Comparison of ENCODE assay signal across 23 cellular contexts in genomic region chr1:245434285-245434684, GRCh38.
DNase-seq lines count a peak whose midpoint lies in the region; ATAC-seq and TF ChIP-seq lines count a peak whose summit lies in the region.
"Had no signal": no experiment of that assay in that cellular context is flagged by ENCODE, and none has a peak within 500 bp of the region (broad histone marks: within the 10 kb centered on the region; RNA-seq: fewer than 3 reads in every experiment).

No MANE protein-coding gene starts in this region.

- no peak overlapping the region for H3K9ac ChIP-seq in endodermal cell (ENCODE audit: extremely low read depth, low read length, poor library complexity, severe bottlenecking)

- H3K36me3 ChIP-seq in BJ (ENCODE audit: control insufficient read depth, insufficient read depth, low read length), result 0 out of 2 replicates have a peak, but pooled peaks cover 3% of the 10 kb centered on the region
- H3K36me3 ChIP-seq in endodermal cell (ENCODE audit: control insufficient read depth, insufficient read depth, low read length), result peaks cover 8% of the 10 kb centered on the region
- H3K36me3 ChIP-seq: ascending aorta had no signal

- no peaks in the 10 kb centered on the region for H3K9me3 Mint-ChIP-seq in endodermal cell
- H3K9me3 Mint-ChIP-seq: activated B cell treated with CpG ODN at 0.5 μM for 24 hours; T-helper 1 cell treated with Interleukin-12 subunit alpha and Interleukin-12 subunit beta and Interleukin-4 antibody, amounts not matched to agents 30 μg/mL and 1 μg/mL, for 36 hours had no signal

- H3K4me1 ChIP-seq in endodermal cell (ENCODE audit: control insufficient read depth, insufficient read depth, low read length), result no peaks in the 10 kb centered on the region
- H3K4me1 ChIP-seq: ascending aorta, foreskin keratinocyte, psoas muscle, testis had no signal

- 93% methylated on average over 1 of the region's 1 CpG; no CpG with 5 or more reads in 1 of the 2 experiments for WGBS in endodermal cell (ENCODE audit: insufficient coverage in 1 of 2, insufficient read length in 1 of 2), 2 experiments

- TF ChIP-seq CTCF in BJ (IDR thresholded peaks at IDR 0.05; ENCODE audit: insufficient read depth, low read depth, low read length), result 0 out of 2 replicates have a peak, but pooled peaks have one; percentile 2
- TF ChIP-seq CTCF in endodermal cell (conservative IDR thresholded peaks at IDR 0.05), result peak; percentile 62
- TF ChIP-seq CTCF in GM13976 (IDR thresholded peaks at IDR 0.05; ENCODE audit: borderline replicate concordance, control extremely low read depth, extremely low read depth, insufficient read depth, missing control alignments), result no peak

- H3K4me3 Mint-ChIP-seq in endodermal cell, result no peak overlapping the region
- H3K4me3 Mint-ChIP-seq: activated B cell treated with CpG ODN at 0.5 μM for 24 hours; activated CD4-positive, alpha-beta memory T cell treated with anti-CD3 and anti-CD28 coated beads, Interleukin-2, amount 10 ng/mL, durations not matched to agents 7 days and 5 days; CD14-positive monocyte; T-helper 1 cell treated with Interleukin-12 subunit alpha and Interleukin-12 subunit beta and Interleukin-4 antibody, amounts not matched to agents 30 μg/mL and 1 μg/mL, for 36 hours had no signal

- in situ Hi-C loops in GM13976 (cut with MboI; ENCODE audit: low sequenced_read_pairs, unreplicated experiment), result no loop called here

- ATAC-seq in HG03139 (IDR thresholded peaks at IDR 0.05; ENCODE audit: unreplicated experiment), result no peak
- no peak for ATAC-seq in HG02623 (IDR thresholded peaks at IDR 0.05; ENCODE audit: unreplicated experiment)
- ATAC-seq: foreskin keratinocyte, left cardiac atrium, psoas muscle had no signal

- H3K4me3 ChIP-seq in BJ (ENCODE audit: low read depth, low read length) (no peak overlapping the region), endodermal cell (ENCODE audit: low read length) (no peak overlapping the region)
- H3K4me3 ChIP-seq: ascending aorta, psoas muscle, testis had no signal

- H3K27me3 ChIP-seq in BJ (ENCODE audit: control insufficient read depth, insufficient read depth, low read length) (no peaks in the 10 kb centered on the region), endodermal cell (ENCODE audit: control insufficient read depth, insufficient read depth, low read length, poor library complexity, severe bottlenecking) (no peaks in the 10 kb centered on the region)
- H3K27me3 ChIP-seq: ascending aorta, foreskin keratinocyte, testis had no signal

- H3K27me3 Mint-ChIP-seq in endodermal cell (ENCODE audit: insufficient read depth), result no peaks in the 10 kb centered on the region
- H3K27me3 Mint-ChIP-seq: activated CD4-positive, alpha-beta memory T cell treated with anti-CD3 and anti-CD28 coated beads, Interleukin-2, amount 10 ng/mL, durations not matched to agents 7 days and 5 days had no signal

- peaks cover 7% of the 10 kb centered on the region for H3K4me1 Mint-ChIP-seq in endodermal cell
- H3K4me1 Mint-ChIP-seq: activated B cell treated with CpG ODN at 0.5 μM for 24 hours; activated CD4-positive, alpha-beta memory T cell treated with anti-CD3 and anti-CD28 coated beads, Interleukin-2, amount 10 ng/mL, durations not matched to agents 7 days and 5 days had no signal

- no peak overlapping the region for H3K27ac ChIP-seq in endodermal cell (ENCODE audit: low read depth, low read length)
- H3K27ac ChIP-seq: 22Rv1, ascending aorta, foreskin keratinocyte, psoas muscle, testis had no signal

- CTCF ChIA-PET in BJ (lab: Yijun Ruan, JAX), result no interaction called here

- DNase-seq in DMS 273 (lab: John Stamatoyannopoulos, UW; ENCODE audit: unreplicated experiment) (peak; percentile 39), DMS 273 treated with DMSO at 0.1 percent for 48 hours (lab: John Stamatoyannopoulos, UW) (no peak), BJ (ENCODE audit: low read depth) (no peak), NAMALWA (ENCODE audit: low spot score) (peak; percentile 12), endodermal cell (peak; percentile 66), GM13976 (ENCODE audit: low spot score) (no peak)
- DNase-seq: activated B cell treated with CpG ODN at 0.5 μM for 24 hours; activated CD4-positive, alpha-beta memory T cell treated with anti-CD3 and anti-CD28 coated beads, Interleukin-2, amount 10 ng/mL, durations not matched to agents 7 days and 5 days; activated naive CD4-positive, alpha-beta T cell treated with anti-CD3 and anti-CD28 coated beads, Interleukin-2, amount 50 U/mL, for 16 hours; activated T-cell treated with anti-CD3 and anti-CD28 coated beads, Interleukin-2, amount 50 U/mL, for 48 hours; foreskin keratinocyte; left cardiac atrium; midbrain; NCI-H146; NCI-H2227 treated with DMSO at 0.1 percent for 48 hours; psoas muscle; testis had no signal

- H3K9me3 ChIP-seq in endodermal cell (ENCODE audit: control insufficient read depth, low read length), result peaks cover 5% of the 10 kb centered on the region
- H3K9me3 ChIP-seq: ascending aorta, psoas muscle, testis had no signal

- H3K27ac Mint-ChIP-seq in endodermal cell, result no peak overlapping the region
- H3K27ac Mint-ChIP-seq: activated B cell treated with CpG ODN at 0.5 μM for 24 hours; activated CD4-positive, alpha-beta memory T cell treated with anti-CD3 and anti-CD28 coated beads, Interleukin-2, amount 10 ng/mL, durations not matched to agents 7 days and 5 days; T-helper 1 cell treated with Interleukin-12 subunit alpha and Interleukin-12 subunit beta and Interleukin-4 antibody, amounts not matched to agents 30 μg/mL and 1 μg/mL, for 36 hours had no signal

- POLR2A ChIA-PET in BJ (lab: Charles Lee), result no interaction called here

- H3K36me3 Mint-ChIP-seq in endodermal cell (ENCODE audit: low read depth), result peaks cover 18% of the 10 kb centered on the region

Comparison
In these comparisons a context has a peak if more than half of its experiments do, and no peak if none do; other contexts are left out.
1. DNase-seq: peak in DMS 273 (single experiment), NAMALWA (single experiment) and endodermal cell (single experiment); none in DMS 273 treated with DMSO at 0.1 percent for 48 hours (single experiment), BJ (single experiment) and GM13976 (single experiment).